Comparison of ENCODE assay signal across 1 cellular context in the genomic region with DNA sequence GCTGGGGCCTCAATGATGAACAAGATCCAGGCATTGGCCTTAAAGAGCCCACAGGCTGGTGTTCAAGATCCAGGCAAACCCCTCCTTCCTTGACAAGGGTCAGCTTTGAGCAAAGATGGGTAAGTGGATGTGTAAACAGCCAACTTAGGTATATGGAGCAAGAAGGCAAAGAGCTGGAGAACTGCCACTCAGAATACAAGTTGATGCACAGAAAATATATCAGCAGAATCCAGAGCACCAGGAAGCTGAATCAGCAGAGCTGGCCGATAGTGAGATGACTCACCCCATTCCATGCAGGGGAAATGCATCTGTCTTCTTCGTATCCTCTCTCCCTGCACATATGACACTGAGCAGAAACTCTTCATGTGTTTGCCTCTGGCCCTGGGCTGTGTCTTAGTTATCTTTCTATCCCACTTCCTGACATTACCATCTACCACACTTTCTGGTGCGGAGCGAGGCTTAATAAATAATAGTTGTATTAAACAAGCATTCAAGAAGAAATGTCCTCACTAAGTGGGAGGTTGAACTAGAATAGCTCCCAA.
TF ChIP-seq lines count a peak whose summit lies in the region.

No MANE protein-coding gene starts in this region.

TF ChIP-seq in SK-N-SH, 30 proteins besides CTCF, POLR2A, EP300 and RAD21 (continued from another document):
- TF ChIP-seq SMC3 (IDR thresholded peaks at IDR 0.05; ENCODE audit: low read depth, low read length) = no peak
- TF ChIP-seq MXI1 (IDR thresholded peaks at IDR 0.05; ENCODE audit: low read depth, low read length) = no peak; the same call in 1 of the 2 replicates
- no peak for TF ChIP-seq EZH2phosphoT487 (IDR thresholded peaks at IDR 0.05; ENCODE audit: borderline replicate concordance, low read depth)
- TF ChIP-seq ELF1 (IDR thresholded peaks at IDR 0.05) = peak; percentile 69
- TF ChIP-seq FOXM1 (IDR thresholded peaks at IDR 0.05; ENCODE audit: low read depth) = peak; percentile 93
- TF ChIP-seq, protein P1, sequence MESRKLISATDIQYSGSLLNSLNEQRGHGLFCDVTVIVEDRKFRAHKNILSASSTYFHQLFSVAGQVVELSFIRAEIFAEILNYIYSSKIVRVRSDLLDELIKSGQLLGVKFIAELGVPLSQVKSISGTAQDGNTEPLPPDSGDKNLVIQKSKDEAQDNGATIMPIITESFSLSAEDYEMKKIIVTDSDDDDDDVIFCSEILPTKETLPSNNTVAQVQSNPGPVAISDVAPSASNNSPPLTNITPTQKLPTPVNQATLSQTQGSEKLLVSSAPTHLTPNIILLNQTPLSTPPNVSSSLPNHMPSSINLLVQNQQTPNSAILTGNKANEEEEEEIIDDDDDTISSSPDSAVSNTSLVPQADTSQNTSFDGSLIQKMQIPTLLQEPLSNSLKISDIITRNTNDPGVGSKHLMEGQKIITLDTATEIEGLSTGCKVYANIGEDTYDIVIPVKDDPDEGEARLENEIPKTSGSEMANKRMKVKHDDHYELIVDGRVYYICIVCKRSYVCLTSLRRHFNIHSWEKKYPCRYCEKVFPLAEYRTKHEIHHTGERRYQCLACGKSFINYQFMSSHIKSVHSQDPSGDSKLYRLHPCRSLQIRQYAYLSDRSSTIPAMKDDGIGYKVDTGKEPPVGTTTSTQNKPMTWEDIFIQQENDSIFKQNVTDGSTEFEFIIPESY (IDR thresholded peaks at IDR 0.05; ENCODE audit: borderline replicate concordance, low read depth) = peak; percentile 87; the same call in 1 of the 2 replicates
- TF ChIP-seq, protein P2, sequence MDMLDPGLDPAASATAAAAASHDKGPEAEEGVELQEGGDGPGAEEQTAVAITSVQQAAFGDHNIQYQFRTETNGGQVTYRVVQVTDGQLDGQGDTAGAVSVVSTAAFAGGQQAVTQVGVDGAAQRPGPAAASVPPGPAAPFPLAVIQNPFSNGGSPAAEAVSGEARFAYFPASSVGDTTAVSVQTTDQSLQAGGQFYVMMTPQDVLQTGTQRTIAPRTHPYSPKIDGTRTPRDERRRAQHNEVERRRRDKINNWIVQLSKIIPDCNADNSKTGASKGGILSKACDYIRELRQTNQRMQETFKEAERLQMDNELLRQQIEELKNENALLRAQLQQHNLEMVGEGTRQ (IDR thresholded peaks at IDR 0.05; ENCODE audit: borderline replicate concordance, low read depth, low read length) = no peak
- TF ChIP-seq YY1 (IDR thresholded peaks at IDR 0.05; ENCODE audit: low read depth) = no peak; the same call in 1 of the 2 replicates
- TF ChIP-seq POLR2AphosphoS5 (IDR thresholded peaks at IDR 0.05; ENCODE audit: low read depth, low read length) = peak; percentile 95
- TF ChIP-seq MEF2A (IDR thresholded peaks at IDR 0.05; ENCODE audit: borderline replicate concordance, low read depth) = 0 out of 2 replicates have a peak, but pooled peaks have one; percentile 59
- no peak for TF ChIP-seq TAF1 (IDR thresholded peaks at IDR 0.05; ENCODE audit: borderline replicate concordance, low read depth, low read length)
- TF ChIP-seq RCOR1 (IDR thresholded peaks at IDR 0.05; ENCODE audit: low read length) = peak; percentile 87
- TF ChIP-seq, protein P3, sequence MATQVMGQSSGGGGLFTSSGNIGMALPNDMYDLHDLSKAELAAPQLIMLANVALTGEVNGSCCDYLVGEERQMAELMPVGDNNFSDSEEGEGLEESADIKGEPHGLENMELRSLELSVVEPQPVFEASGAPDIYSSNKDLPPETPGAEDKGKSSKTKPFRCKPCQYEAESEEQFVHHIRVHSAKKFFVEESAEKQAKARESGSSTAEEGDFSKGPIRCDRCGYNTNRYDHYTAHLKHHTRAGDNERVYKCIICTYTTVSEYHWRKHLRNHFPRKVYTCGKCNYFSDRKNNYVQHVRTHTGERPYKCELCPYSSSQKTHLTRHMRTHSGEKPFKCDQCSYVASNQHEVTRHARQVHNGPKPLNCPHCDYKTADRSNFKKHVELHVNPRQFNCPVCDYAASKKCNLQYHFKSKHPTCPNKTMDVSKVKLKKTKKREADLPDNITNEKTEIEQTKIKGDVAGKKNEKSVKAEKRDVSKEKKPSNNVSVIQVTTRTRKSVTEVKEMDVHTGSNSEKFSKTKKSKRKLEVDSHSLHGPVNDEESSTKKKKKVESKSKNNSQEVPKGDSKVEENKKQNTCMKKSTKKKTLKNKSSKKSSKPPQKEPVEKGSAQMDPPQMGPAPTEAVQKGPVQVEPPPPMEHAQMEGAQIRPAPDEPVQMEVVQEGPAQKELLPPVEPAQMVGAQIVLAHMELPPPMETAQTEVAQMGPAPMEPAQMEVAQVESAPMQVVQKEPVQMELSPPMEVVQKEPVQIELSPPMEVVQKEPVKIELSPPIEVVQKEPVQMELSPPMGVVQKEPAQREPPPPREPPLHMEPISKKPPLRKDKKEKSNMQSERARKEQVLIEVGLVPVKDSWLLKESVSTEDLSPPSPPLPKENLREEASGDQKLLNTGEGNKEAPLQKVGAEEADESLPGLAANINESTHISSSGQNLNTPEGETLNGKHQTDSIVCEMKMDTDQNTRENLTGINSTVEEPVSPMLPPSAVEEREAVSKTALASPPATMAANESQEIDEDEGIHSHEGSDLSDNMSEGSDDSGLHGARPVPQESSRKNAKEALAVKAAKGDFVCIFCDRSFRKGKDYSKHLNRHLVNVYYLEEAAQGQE (IDR thresholded peaks at IDR 0.05; ENCODE audit: low read depth, low read length) = 0 out of 2 replicates have a peak, but pooled peaks have one; percentile 35
- peak; percentile 82 for TF ChIP-seq FOXJ3 (CRISPR knock-in tag; IDR thresholded peaks at IDR 0.05)
- TF ChIP-seq RFX5 (IDR thresholded peaks at IDR 0.05; ENCODE audit: low read length) = peak; percentile 46; the same call in 1 of the 2 replicates
- TF ChIP-seq NFIC (IDR thresholded peaks at IDR 0.05; ENCODE audit: borderline replicate concordance) = peak; percentile 92
- peak; percentile 65; the same call in 1 of the 2 replicates for TF ChIP-seq RXRA (IDR thresholded peaks at IDR 0.05; ENCODE audit: borderline replicate concordance, low read depth)
- TF ChIP-seq CHD2 (IDR thresholded peaks at IDR 0.05; ENCODE audit: low read length, partially characterized antibody) = peak; percentile 87
- TF ChIP-seq GATA2 (CRISPR knock-in tag; IDR thresholded peaks at IDR 0.05) = peak; percentile 83
- TF ChIP-seq NRF1 (IDR thresholded peaks at IDR 0.05; ENCODE audit: low read depth, low read length) = no peak
- TF ChIP-seq, protein P4, sequence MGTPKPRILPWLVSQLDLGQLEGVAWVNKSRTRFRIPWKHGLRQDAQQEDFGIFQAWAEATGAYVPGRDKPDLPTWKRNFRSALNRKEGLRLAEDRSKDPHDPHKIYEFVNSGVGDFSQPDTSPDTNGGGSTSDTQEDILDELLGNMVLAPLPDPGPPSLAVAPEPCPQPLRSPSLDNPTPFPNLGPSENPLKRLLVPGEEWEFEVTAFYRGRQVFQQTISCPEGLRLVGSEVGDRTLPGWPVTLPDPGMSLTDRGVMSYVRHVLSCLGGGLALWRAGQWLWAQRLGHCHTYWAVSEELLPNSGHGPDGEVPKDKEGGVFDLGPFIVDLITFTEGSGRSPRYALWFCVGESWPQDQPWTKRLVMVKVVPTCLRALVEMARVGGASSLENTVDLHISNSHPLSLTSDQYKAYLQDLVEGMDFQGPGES (IDR thresholded peaks at IDR 0.05; ENCODE audit: low read depth, low read length) = no peak
- peak; percentile 91 for TF ChIP-seq SIN3A (IDR thresholded peaks at IDR 0.05; ENCODE audit: borderline replicate concordance, low read depth, low read length)
